Comparison of ENCODE assay signal across 24 cellular contexts in the genomic region with DNA sequence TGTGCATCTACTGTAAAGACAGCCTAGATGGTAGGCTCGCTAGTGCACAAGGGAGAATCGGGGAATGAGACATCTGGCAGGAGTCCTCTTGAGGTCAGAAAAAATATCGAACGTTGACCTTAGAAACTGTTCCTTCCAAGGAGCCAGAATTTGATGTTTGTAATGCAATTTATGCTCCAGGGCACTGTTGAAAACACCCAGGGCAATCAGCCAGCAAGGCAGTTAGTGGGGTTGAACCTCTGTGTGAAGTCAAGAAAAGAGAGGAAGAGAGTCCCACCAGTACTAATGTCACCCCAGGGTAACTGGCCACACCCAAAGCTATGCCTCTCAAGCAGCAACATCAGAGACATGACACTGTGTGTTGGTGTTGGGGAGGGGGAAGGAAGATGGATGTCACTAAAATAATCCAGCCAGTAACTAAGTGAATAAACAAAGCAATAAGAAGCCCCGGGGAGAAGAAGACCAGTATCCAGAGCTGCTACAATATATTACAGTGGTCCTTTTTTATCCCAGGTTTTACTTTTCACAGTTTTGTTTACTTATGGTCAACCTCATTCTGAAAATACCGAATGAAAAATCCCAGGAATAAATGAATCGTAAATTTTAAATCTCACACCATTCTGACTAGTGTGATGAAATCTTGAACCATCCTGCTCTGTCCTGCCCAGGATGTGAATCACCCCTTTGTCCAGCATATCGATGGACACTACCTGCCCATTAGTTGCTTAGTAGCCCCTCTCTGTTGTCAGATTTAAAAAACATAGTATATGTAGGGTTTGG. TPM values are rescaled to one million over a fixed set of nuclear protein-coding genes. Genes with fewer than 3 reads are reported as not detected.
"Had no signal": no experiment of that assay in that cellular context is flagged by ENCODE, and none has a peak within 500 bp of the region (broad histone marks: within the 10 kb centered on the region; RNA-seq: fewer than 3 reads in every experiment).

No MANE protein-coding gene starts in this region.

- H3K4me3 ChIP-seq: ascending aorta, esophagus muscularis mucosa, pancreas, psoas muscle, right lobe of liver, tibial nerve had no signal

- H3K27ac ChIP-seq: ascending aorta, brain microvascular endothelial cell, esophagus muscularis mucosa, neutrophil, pancreas, psoas muscle, right lobe of liver, tibial nerve, VCaP had no signal

- H3K9me3 Mint-ChIP-seq: activated T-helper 1 cell treated with anti-CD3 and anti-CD28 coated beads, Interleukin-12 subunit alpha, Interleukin-12 subunit beta, Interleukin-2, Interleukin-4 antibody, amounts not matched to agents 30 ng/mL and 10 ng/mL and 1 ng/mL, durations not matched to agents 14 hours and 24 hours and 36 hours had no signal

- H3K27me3 ChIP-seq: ascending aorta, brain microvascular endothelial cell, neutrophil, right lobe of liver, tibial nerve had no signal

- DNase-seq: activated CD4-positive, alpha-beta T cell treated with anti-CD3 and anti-CD28 coated beads for 1 hour; activated CD4-positive, alpha-beta T cell treated with anti-CD3 and anti-CD28 coated beads, Interleukin-2, amount 50 U/mL, for 1 hour; activated CD8-positive, alpha-beta T cell treated with anti-CD3 and anti-CD28 coated beads, Interleukin-2, amount 10 ng/mL, durations not matched to agents 7 days and 5 days; activated gamma-delta T cell; brain microvascular endothelial cell; central memory CD4-positive, alpha-beta T cell; immature natural killer cell; mesenchymal stem cell; pancreas; psoas muscle; right lobe of liver; small intestine; stimulated activated CD4-positive, alpha-beta T cell treated with anti-CD3 and anti-CD28 coated beads, Interleukin-2, amount 100 ng/mL, for 24 hours; stimulated activated naive CD8-positive, alpha-beta T cell treated with anti-CD3 and anti-CD28 coated beads, Interleukin-15, amount 100 ng/mL, for 72 hours had no signal

- H3K4me1 Mint-ChIP-seq: immature natural killer cell; nephron; stimulated activated effector memory CD8-positive, alpha-beta T cell treated with anti-CD3 and anti-CD28 coated beads, Interleukin-12 subunit alpha, Interleukin-12 subunit beta, amount 100 ng/mL, for 72 hours; stimulated activated naive CD8-positive, alpha-beta T cell treated with anti-CD3 and anti-CD28 coated beads, Interleukin-15, amount 100 ng/mL, for 72 hours had no signal

- H3K36me3 Mint-ChIP-seq: activated naive CD4-positive, alpha-beta T cell treated with anti-CD3 and anti-CD28 coated beads, Interleukin-2, amount 50 U/mL, for 72 hours; immature natural killer cell; stimulated activated effector memory CD8-positive, alpha-beta T cell treated with anti-CD3 and anti-CD28 coated beads, Interleukin-12 subunit alpha, Interleukin-12 subunit beta, amount 100 ng/mL, for 72 hours had no signal

- H3K4me3 Mint-ChIP-seq: activated CD8-positive, alpha-beta T cell treated with anti-CD3 and anti-CD28 coated beads, Interleukin-2, amount 10 ng/mL, durations not matched to agents 7 days and 5 days; activated T-helper 1 cell treated with anti-CD3 and anti-CD28 coated beads, Interleukin-12 subunit alpha, Interleukin-12 subunit beta, Interleukin-2, Interleukin-4 antibody, amounts not matched to agents 30 ng/mL and 10 ng/mL and 1 ng/mL, durations not matched to agents 14 hours and 24 hours and 36 hours; immature natural killer cell; nephron; stimulated activated effector memory CD8-positive, alpha-beta T cell treated with anti-CD3 and anti-CD28 coated beads, Interleukin-12 subunit alpha, Interleukin-12 subunit beta, amount 100 ng/mL, for 72 hours; stimulated activated naive CD8-positive, alpha-beta T cell treated with anti-CD3 and anti-CD28 coated beads, Interleukin-15, amount 100 ng/mL, for 72 hours had no signal

- H3K4me1 ChIP-seq: ascending aorta, pancreas, psoas muscle, right lobe of liver, tibial nerve had no signal

- H3K27ac Mint-ChIP-seq: activated CD8-positive, alpha-beta T cell treated with anti-CD3 and anti-CD28 coated beads, Interleukin-2, amount 10 ng/mL, durations not matched to agents 7 days and 5 days; activated naive CD4-positive, alpha-beta T cell treated with anti-CD3 and anti-CD28 coated beads, Interleukin-2, amount 50 U/mL, for 72 hours; activated T-helper 1 cell treated with anti-CD3 and anti-CD28 coated beads, Interleukin-12 subunit alpha, Interleukin-12 subunit beta, Interleukin-2, Interleukin-4 antibody, amounts not matched to agents 30 ng/mL and 10 ng/mL and 1 ng/mL, durations not matched to agents 14 hours and 24 hours and 36 hours; immature natural killer cell; nephron; stimulated activated effector memory CD8-positive, alpha-beta T cell treated with anti-CD3 and anti-CD28 coated beads, Interleukin-12 subunit alpha, Interleukin-12 subunit beta, amount 100 ng/mL, for 72 hours; stimulated activated naive CD8-positive, alpha-beta T cell treated with anti-CD3 and anti-CD28 coated beads, Interleukin-15, amount 100 ng/mL, for 72 hours had no signal

- H3K9me3 ChIP-seq: ascending aorta, neutrophil, pancreas, right lobe of liver had no signal

- H3K36me3 ChIP-seq: ascending aorta, brain microvascular endothelial cell, esophagus muscularis mucosa, neutrophil, pancreas, right lobe of liver, tibial nerve had no signal

- ATAC-seq: activated CD8-positive, alpha-beta T cell treated with anti-CD3 and anti-CD28 coated beads, Interleukin-2, amount 10 ng/mL, durations not matched to agents 7 days and 5 days; activated naive CD4-positive, alpha-beta T cell treated with anti-CD3 and anti-CD28 coated beads, Interleukin-2, amount 50 U/mL, for 72 hours; pancreas; psoas muscle; right lobe of liver; stimulated activated effector memory CD8-positive, alpha-beta T cell treated with anti-CD3 and anti-CD28 coated beads, Interleukin-12 subunit alpha, Interleukin-12 subunit beta, amount 100 ng/mL, for 72 hours; stimulated activated naive CD8-positive, alpha-beta T cell treated with anti-CD3 and anti-CD28 coated beads, Interleukin-15, amount 100 ng/mL, for 72 hours had no signal

RNA-seq across cellular contexts. Expression of a gene that starts 32.9 kb away (rescaled TPM):
- total RNA-seq: activated CD8-positive, alpha-beta T cell treated with anti-CD3 and anti-CD28 coated beads, Interleukin-2, amount 10 ng/mL, durations not matched to agents 7 days and 5 days; activated naive CD4-positive, alpha-beta T cell treated with anti-CD3 and anti-CD28 coated beads, Interleukin-2, amount 50 U/mL, for 72 hours; activated T-helper 1 cell treated with anti-CD3 and anti-CD28 coated beads, Interleukin-12 subunit alpha, Interleukin-12 subunit beta, Interleukin-2, Interleukin-4 antibody, amounts not matched to agents 30 ng/mL and 10 ng/mL and 1 ng/mL, durations not matched to agents 14 hours and 24 hours and 36 hours; T-helper 2 cell treated with Interferon-gamma antibody and Interleukin-4, amounts not matched to agents 100 ng/mL and 5 ng/mL, for 36 hours had no signal
- polyA plus RNA-seq: immature natural killer cell had no signal
